In genomic region chr4:151409470-151410313, GRCh38 we compare ENCODE assay signal across 8 cellular contexts. TPM values are rescaled to one million over a fixed set of nuclear protein-coding genes. Genes with fewer than 3 reads are reported as not detected.
DNase-seq lines count a peak whose midpoint lies in the region; ATAC-seq and TF ChIP-seq lines count a peak whose summit lies in the region.

No MANE protein-coding gene starts in this region.

- in situ Hi-C loops in SK-MEL-5 (cut with HindIII; ENCODE audit: low pct_unique_long_range_greater_than_20kb, low sequenced_read_pairs) = no loop called here

- TF ChIP-seq EP300 in tibial nerve (IDR thresholded peaks at IDR 0.05) = no peak

- no peaks in the 10 kb centered on the region for H3K4me1 ChIP-seq in colonic mucosa
- H3K4me1 ChIP-seq in lower lobe of right lung = peaks cover 20% of the 10 kb centered on the region
- peaks cover 0 to 28% (median 6%) of the 10 kb centered on the region in 4 donors for H3K4me1 ChIP-seq in tibial nerve

- TF ChIP-seq CTCF in colonic mucosa (IDR thresholded peaks at IDR 0.05) (no peak), lower lobe of right lung (IDR thresholded peaks at IDR 0.05) (no peak), tibial nerve (IDR thresholded peaks at IDR 0.05) (no peak)

- H3K4me3 ChIP-seq in colonic mucosa (peak overlapping the region; percentile 55), lower lobe of right lung (peak overlapping the region; percentile 59), tibial nerve (peak overlapping the region; percentile 38 to 67 (median 56))

- DNase-seq in NCI-H2196 (lab: John Stamatoyannopoulos, UW; ENCODE audit: unreplicated experiment) (peak; percentile 10), NCI-H2196 treated with DMSO at 0.1 percent for 48 hours (lab: John Stamatoyannopoulos, UW; ENCODE audit: unreplicated experiment) (no peak), SK-MEL-5 (ENCODE audit: low read depth, low spot score) (peak; percentile 48), colonic mucosa (peak; percentile 77), lower lobe of right lung (peak; percentile 47), tibial nerve (ENCODE audit: low spot score in 2 of 2) (no peak), dedifferentiated amniotic fluid mesenchymal stem cell (ENCODE audit: extremely low spot score) (no peak)

- H3K36me3 ChIP-seq in colonic mucosa (no peaks in the 10 kb centered on the region), lower lobe of right lung (no peaks in the 10 kb centered on the region), tibial nerve (no peaks in the 10 kb centered on the region)

- H3K9ac ChIP-seq in colonic mucosa (ENCODE audit: low read depth in 2 of 2, low read length in 2 of 2) = peak overlapping the region; percentile 77 to 82

- H3K27me3 ChIP-seq in colonic mucosa (no peaks in the 10 kb centered on the region), lower lobe of right lung (ENCODE audit: low read depth) (peaks cover 6% of the 10 kb centered on the region), tibial nerve (no peaks in the 10 kb centered on the region)

- WGBS in tibial nerve, 2 donors = 9 to 16% methylated on average over 17 to 27 of the region's 27 CpGs

- H3K27ac ChIP-seq in colonic mucosa (peak overlapping the region; percentile 83), lower lobe of right lung (peak overlapping the region; percentile 77), tibial nerve (peak overlapping the region in 2 of 4 donors; percentile 73 to 78)

- H3K9me3 ChIP-seq in colonic mucosa (no peaks in the 10 kb centered on the region), lower lobe of right lung (no peaks in the 10 kb centered on the region), tibial nerve (no peaks in the 10 kb centered on the region)

- TF ChIP-seq POLR2A in tibial nerve (IDR thresholded peaks at IDR 0.05) = no peak

- intact Hi-C loops in colonic mucosa (cut with DNase I) (no loop called here), lower lobe of right lung (cut with DNase I) (no loop called here)

- ATAC-seq in lower lobe of right lung (peak; percentile 34 to 50), GM21576 (IDR thresholded peaks at IDR 0.05; ENCODE audit: unreplicated experiment) (no peak)

RNA-seq across cellular contexts. Expression of gene FHIP1A, which starts 0.7 kb away (rescaled TPM):
- 1.8 and 2.7 TPM in 2 replicates for total RNA-seq in SK-MEL-5 (2014; rRNA removed; shearing (Covaris generic))
- polyA plus RNA-seq in SK-MEL-5 (2015; cell fraction: cytosol; rRNA removed) = 1.1 and 1.7 TPM in 2 replicates
- 0.68 and 1.4 TPM in 2 replicates for polyA plus RNA-seq in SK-MEL-5 (2015; cell fraction: nucleus; rRNA removed)
- total RNA-seq in colonic mucosa (10 to 100 TPM; 31.5 to 33.4 TPM), lower lobe of right lung (14.3 TPM), tibial nerve (10 to 100 TPM in 1 of 4 donors, 1 to 10 TPM in 3; 4.9 to 59.4 (median 9.0) TPM)

Comparison
In these comparisons a context has a peak if more than half of its experiments do, and no peak if none do; other contexts are left out.
1. DNase-seq: peak in NCI-H2196 (single experiment), SK-MEL-5 (single experiment), colonic mucosa (single experiment) and lower lobe of right lung (single experiment); none in NCI-H2196 treated with DMSO at 0.1 percent for 48 hours (single experiment), tibial nerve (0 of 2) and dedifferentiated amniotic fluid mesenchymal stem cell (single experiment).
2. Peak in every context shown above with its lines, with median percentiles within 50 percentile points of each other: H3K4me3 ChIP-seq.